ENCODE assay signal across 2 cellular contexts in genomic region chr11:70087446-70088167, GRCh38.
TF ChIP-seq lines count a peak whose summit lies in the region.

No MANE protein-coding gene starts in this region.

TF ChIP-seq in IMR-90, 13 proteins besides CTCF, POLR2A, EP300 and RAD21:
- TF ChIP-seq FOS (IDR thresholded peaks at IDR 0.05; ENCODE audit: low read depth, low read length): no peak
- no peak for TF ChIP-seq RFX5 (IDR thresholded peaks at IDR 0.05; ENCODE audit: low read depth, low read length)
- TF ChIP-seq, protein P1, sequence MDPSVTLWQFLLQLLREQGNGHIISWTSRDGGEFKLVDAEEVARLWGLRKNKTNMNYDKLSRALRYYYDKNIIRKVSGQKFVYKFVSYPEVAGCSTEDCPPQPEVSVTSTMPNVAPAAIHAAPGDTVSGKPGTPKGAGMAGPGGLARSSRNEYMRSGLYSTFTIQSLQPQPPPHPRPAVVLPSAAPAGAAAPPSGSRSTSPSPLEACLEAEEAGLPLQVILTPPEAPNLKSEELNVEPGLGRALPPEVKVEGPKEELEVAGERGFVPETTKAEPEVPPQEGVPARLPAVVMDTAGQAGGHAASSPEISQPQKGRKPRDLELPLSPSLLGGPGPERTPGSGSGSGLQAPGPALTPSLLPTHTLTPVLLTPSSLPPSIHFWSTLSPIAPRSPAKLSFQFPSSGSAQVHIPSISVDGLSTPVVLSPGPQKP (IDR thresholded peaks at IDR 0.05; ENCODE audit: borderline replicate concordance, low read depth, low read length): no peak
- TF ChIP-seq MAZ (IDR thresholded peaks at IDR 0.05; ENCODE audit: borderline replicate concordance, low read depth, low read length): no peak
- no peak for TF ChIP-seq NFE2L2 (IDR thresholded peaks at IDR 0.05; ENCODE audit: low read depth, low read length)
- TF ChIP-seq SMC3 (IDR thresholded peaks at IDR 0.05; ENCODE audit: low read depth, low read length): no peak
- no peak for TF ChIP-seq RCOR1 (IDR thresholded peaks at IDR 0.05; ENCODE audit: insufficient replicate concordance, low read length)
- TF ChIP-seq CHD1 (IDR thresholded peaks at IDR 0.05; ENCODE audit: low read depth, low read length): no peak
- no peak for TF ChIP-seq BHLHE40 (IDR thresholded peaks at IDR 0.05; ENCODE audit: low read depth, low read length)
- TF ChIP-seq CEBPB (IDR thresholded peaks at IDR 0.05; ENCODE audit: low read depth, low read length): no peak
- no peak for TF ChIP-seq MXI1 (IDR thresholded peaks at IDR 0.05; ENCODE audit: borderline replicate concordance, low read depth, low read length)
- TF ChIP-seq MAFK (IDR thresholded peaks at IDR 0.05; ENCODE audit: low read depth, low read length): no peak
- TF ChIP-seq USF2 (IDR thresholded peaks at IDR 0.05; ENCODE audit: low read depth, low read length): no peak

TF ChIP-seq in K562, 482 proteins besides CTCF, POLR2A, EP300 and RAD21:
- TF ChIP-seq KLF1 (tag; IDR thresholded peaks at IDR 0.05) (no peak), FOXA3 (CRISPR knock-in tag; conservative IDR thresholded peaks at IDR 0.05 in 1 of 2, IDR thresholded peaks at IDR 0.05 in 1 of 2) (no peak), TAF9B (IDR thresholded peaks at IDR 0.05; ENCODE audit: partially characterized antibody) (no peak), ZNF133 (CRISPR knock-in tag; IDR thresholded peaks at IDR 0.05) (no peak), KAT8 (IDR thresholded peaks at IDR 0.05; ENCODE audit: low read depth) (no peak), MTF1 (CRISPR knock-in tag; IDR thresholded peaks at IDR 0.05; ENCODE audit: borderline replicate concordance) (no peak), RBFOX2 (IDR thresholded peaks at IDR 0.05; ENCODE audit: low read depth, low read length) (no peak), ZNF24 (IDR thresholded peaks at IDR 0.05) (0 out of 2 replicates have a peak, but pooled peaks have one; percentile 45), ZNF717 (CRISPR knock-in tag; IDR thresholded peaks at IDR 0.05) (no peak), NR4A1 (CRISPR knock-in tag; IDR thresholded peaks at IDR 0.05) (no peak), NR4A1 (tag; IDR thresholded peaks at IDR 0.05) (no peak), PHF20 (IDR thresholded peaks at IDR 0.05; ENCODE audit: partially characterized antibody) (no peak), NR2F6 (CRISPR knock-in tag; IDR thresholded peaks at IDR 0.05) (no peak), ARID2 (IDR thresholded peaks at IDR 0.05) (0 out of 2 replicates have a peak, but pooled peaks have one; percentile 13), ZNF507 (tag; conservative IDR thresholded peaks at IDR 0.05) (no peak), NR2C2 (CRISPR knock-in tag; IDR thresholded peaks at IDR 0.05) (no peak), NR2C2 (tag; IDR thresholded peaks at IDR 0.05) (no peak), ZNF316 (IDR thresholded peaks at IDR 0.05) (0 out of 2 replicates have a peak, but pooled peaks have one; percentile 22), SRSF3 (IDR thresholded peaks at IDR 0.05; ENCODE audit: insufficient read depth, low read length) (no peak), ZNF57 (CRISPR knock-in tag; IDR thresholded peaks at IDR 0.05) (no peak)
- TF ChIP-seq, protein P2, sequence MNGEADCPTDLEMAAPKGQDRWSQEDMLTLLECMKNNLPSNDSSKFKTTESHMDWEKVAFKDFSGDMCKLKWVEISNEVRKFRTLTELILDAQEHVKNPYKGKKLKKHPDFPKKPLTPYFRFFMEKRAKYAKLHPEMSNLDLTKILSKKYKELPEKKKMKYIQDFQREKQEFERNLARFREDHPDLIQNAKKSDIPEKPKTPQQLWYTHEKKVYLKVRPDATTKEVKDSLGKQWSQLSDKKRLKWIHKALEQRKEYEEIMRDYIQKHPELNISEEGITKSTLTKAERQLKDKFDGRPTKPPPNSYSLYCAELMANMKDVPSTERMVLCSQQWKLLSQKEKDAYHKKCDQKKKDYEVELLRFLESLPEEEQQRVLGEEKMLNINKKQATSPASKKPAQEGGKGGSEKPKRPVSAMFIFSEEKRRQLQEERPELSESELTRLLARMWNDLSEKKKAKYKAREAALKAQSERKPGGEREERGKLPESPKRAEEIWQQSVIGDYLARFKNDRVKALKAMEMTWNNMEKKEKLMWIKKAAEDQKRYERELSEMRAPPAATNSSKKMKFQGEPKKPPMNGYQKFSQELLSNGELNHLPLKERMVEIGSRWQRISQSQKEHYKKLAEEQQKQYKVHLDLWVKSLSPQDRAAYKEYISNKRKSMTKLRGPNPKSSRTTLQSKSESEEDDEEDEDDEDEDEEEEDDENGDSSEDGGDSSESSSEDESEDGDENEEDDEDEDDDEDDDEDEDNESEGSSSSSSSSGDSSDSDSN (IDR thresholded peaks at IDR 0.05; ENCODE audit: borderline replicate concordance in 1 of 2, low read depth in 2 of 2, low read length in 2 of 2): no peak
- TF ChIP-seq, protein P3, sequence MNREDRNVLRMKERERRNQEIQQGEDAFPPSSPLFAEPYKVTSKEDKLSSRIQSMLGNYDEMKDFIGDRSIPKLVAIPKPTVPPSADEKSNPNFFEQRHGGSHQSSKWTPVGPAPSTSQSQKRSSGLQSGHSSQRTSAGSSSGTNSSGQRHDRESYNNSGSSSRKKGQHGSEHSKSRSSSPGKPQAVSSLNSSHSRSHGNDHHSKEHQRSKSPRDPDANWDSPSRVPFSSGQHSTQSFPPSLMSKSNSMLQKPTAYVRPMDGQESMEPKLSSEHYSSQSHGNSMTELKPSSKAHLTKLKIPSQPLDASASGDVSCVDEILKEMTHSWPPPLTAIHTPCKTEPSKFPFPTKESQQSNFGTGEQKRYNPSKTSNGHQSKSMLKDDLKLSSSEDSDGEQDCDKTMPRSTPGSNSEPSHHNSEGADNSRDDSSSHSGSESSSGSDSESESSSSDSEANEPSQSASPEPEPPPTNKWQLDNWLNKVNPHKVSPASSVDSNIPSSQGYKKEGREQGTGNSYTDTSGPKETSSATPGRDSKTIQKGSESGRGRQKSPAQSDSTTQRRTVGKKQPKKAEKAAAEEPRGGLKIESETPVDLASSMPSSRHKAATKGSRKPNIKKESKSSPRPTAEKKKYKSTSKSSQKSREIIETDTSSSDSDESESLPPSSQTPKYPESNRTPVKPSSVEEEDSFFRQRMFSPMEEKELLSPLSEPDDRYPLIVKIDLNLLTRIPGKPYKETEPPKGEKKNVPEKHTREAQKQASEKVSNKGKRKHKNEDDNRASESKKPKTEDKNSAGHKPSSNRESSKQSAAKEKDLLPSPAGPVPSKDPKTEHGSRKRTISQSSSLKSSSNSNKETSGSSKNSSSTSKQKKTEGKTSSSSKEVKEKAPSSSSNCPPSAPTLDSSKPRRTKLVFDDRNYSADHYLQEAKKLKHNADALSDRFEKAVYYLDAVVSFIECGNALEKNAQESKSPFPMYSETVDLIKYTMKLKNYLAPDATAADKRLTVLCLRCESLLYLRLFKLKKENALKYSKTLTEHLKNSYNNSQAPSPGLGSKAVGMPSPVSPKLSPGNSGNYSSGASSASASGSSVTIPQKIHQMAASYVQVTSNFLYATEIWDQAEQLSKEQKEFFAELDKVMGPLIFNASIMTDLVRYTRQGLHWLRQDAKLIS (CRISPR knock-in tag; IDR thresholded peaks at IDR 0.05): no peak
- TF ChIP-seq, protein P4, sequence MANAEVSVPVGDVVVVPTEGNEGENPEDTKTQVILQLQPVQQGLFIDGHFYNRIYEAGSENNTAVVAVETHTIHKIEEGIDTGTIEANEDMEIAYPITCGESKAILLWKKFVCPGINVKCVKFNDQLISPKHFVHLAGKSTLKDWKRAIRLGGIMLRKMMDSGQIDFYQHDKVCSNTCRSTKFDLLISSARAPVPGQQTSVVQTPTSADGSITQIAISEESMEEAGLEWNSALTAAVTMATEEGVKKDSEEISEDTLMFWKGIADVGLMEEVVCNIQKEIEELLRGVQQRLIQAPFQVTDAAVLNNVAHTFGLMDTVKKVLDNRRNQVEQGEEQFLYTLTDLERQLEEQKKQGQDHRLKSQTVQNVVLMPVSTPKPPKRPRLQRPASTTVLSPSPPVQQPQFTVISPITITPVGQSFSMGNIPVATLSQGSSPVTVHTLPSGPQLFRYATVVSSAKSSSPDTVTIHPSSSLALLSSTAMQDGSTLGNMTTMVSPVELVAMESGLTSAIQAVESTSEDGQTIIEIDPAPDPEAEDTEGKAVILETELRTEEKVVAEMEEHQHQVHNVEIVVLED (CRISPR knock-in tag; IDR thresholded peaks at IDR 0.05): no peak
